ENCODE assay signal across 8 cellular contexts in genomic region chr7:141701489-141702046, GRCh38. TPM values are rescaled to one million over a fixed set of nuclear protein-coding genes. Genes with fewer than 3 reads are reported as not detected.
DNase-seq lines count a peak whose midpoint lies in the region; ATAC-seq and TF ChIP-seq lines count a peak whose summit lies in the region.

No MANE protein-coding gene starts in this region.

- no peaks in the 10 kb centered on the region for H3K9me3 Mint-ChIP-seq in natural killer cell

- peaks cover 35 to 41% of the 10 kb centered on the region in 2 donors for H3K4me1 Mint-ChIP-seq in natural killer cell

- no peaks in the 10 kb centered on the region for H3K9me3 ChIP-seq in esophagus (ENCODE audit: control insufficient read depth in 2 of 2, insufficient read depth in 1 of 2, low read depth in 1 of 2, low read length in 1 of 2)

- H3K27me3 ChIP-seq in esophagus (ENCODE audit: control insufficient read depth in 1 of 2, insufficient read depth in 2 of 2, low read length in 2 of 2): no peaks in the 10 kb centered on the region

- H3K4me1 ChIP-seq in esophagus (ENCODE audit: control insufficient read depth in 2 of 2, insufficient read depth in 2 of 2, low read length in 1 of 2): peaks cover 5 to 7% of the 10 kb centered on the region in 2 donors

- peak overlapping the region; percentile 90 for H3K4me3 Mint-ChIP-seq in natural killer cell

- H3K36me3 ChIP-seq in esophagus (ENCODE audit: control insufficient read depth in 2 of 2, insufficient read depth in 2 of 2, low read length in 1 of 2): no peaks in the 10 kb centered on the region

- WGBS in esophagus, 2 donors: 0 to 1% methylated on average over 28 to 59 of the region's 59 CpGs

- intact Hi-C loops in natural killer cell (cut with micrococcal nuclease): loop anchor here (1.0 to 2.0 kb wide), 2 partner anchors 37 to 145 kb away; partner anchors contain the start of gene SSBP1

- peak overlapping the region; percentile 68 to 75 for H3K4me3 ChIP-seq in esophagus (ENCODE audit: low read depth in 1 of 2, low read length in 2 of 2)

- ATAC-seq in HG02798 (IDR thresholded peaks at IDR 0.05; ENCODE audit: poor library complexity, unreplicated experiment) (peak; percentile 80), natural killer cell (peak; percentile 85 to 91 (median 86))
- peak; percentile 87 for ATAC-seq in stimulated activated naive CD8-positive, alpha-beta T cell treated with anti-CD3 and anti-CD28 coated beads, Interleukin-15, Interleukin-2, amounts not matched to agents 100 U/mL and 50 U/mL, for 24 hours

- H3K27ac Mint-ChIP-seq in natural killer cell: peak overlapping the region; percentile 80 to 89

- H3K27me3 Mint-ChIP-seq in natural killer cell (ENCODE audit: low read depth in 2 of 2): peaks cover 0 to 5% of the 10 kb centered on the region in 2 donors

- TF ChIP-seq CTCF in natural killer cell (IDR thresholded peaks at IDR 0.05): no peak

- peak overlapping the region; percentile 60 to 82 for H3K27ac ChIP-seq in esophagus (ENCODE audit: low read depth in 2 of 2, low read length in 1 of 2)

- DNase-seq in NCI-H82 (lab: John Stamatoyannopoulos, UW): peak; percentile 67
- no peak for DNase-seq in NCI-H82 treated with DMSO at 0.1 percent for 48 hours (lab: John Stamatoyannopoulos, UW; ENCODE audit: unreplicated experiment)
- DNase-seq in NCI-H2171 (lab: John Stamatoyannopoulos, UW): peak; percentile 34
- DNase-seq in activated CD8-positive, alpha-beta memory T cell treated with anti-CD3 and anti-CD28 coated beads, Interleukin-2, amount 50 U/mL, for 48 hours: peak; percentile 77
- peak; percentile 79 for DNase-seq in natural killer cell
- DNase-seq in stimulated activated naive CD8-positive, alpha-beta T cell treated with anti-CD3 and anti-CD28 coated beads, Interleukin-15, Interleukin-2, amounts not matched to agents 100 U/mL and 50 U/mL, for 24 hours: peak; percentile 71

- no peaks in the 10 kb centered on the region for H3K36me3 Mint-ChIP-seq in natural killer cell

RNA-seq across cellular contexts. Expression of gene DENND11, which starts 0.4 kb away (rescaled TPM):
- polyA plus RNA-seq in esophagus: 1 to 10 TPM; 4.5 to 4.7 TPM
- 10 to 100 TPM; 28.9 to 57.0 (median 47.6) TPM for total RNA-seq in natural killer cell

RNA-seq across cellular contexts. Expression of gene WEE2, which starts 6.6 kb away (rescaled TPM):
- not detected for polyA plus RNA-seq in esophagus
- total RNA-seq in natural killer cell: under 1 TPM; 0.16 to 0.68 (median 0.23) TPM

RNA-seq across cellular contexts. Expression of gene SSBP1, which starts 36.6 kb away (rescaled TPM):
- polyA plus RNA-seq in esophagus: 100 to 1,000 TPM; 159 to 209 TPM
- 100 to 1,000 TPM in 2 of 3 donors, 10 to 100 TPM in 1; 98.7 to 112 (median 106) TPM for total RNA-seq in natural killer cell
